Comparison of ENCODE assay signal across 9 cellular contexts in the genomic region with DNA sequence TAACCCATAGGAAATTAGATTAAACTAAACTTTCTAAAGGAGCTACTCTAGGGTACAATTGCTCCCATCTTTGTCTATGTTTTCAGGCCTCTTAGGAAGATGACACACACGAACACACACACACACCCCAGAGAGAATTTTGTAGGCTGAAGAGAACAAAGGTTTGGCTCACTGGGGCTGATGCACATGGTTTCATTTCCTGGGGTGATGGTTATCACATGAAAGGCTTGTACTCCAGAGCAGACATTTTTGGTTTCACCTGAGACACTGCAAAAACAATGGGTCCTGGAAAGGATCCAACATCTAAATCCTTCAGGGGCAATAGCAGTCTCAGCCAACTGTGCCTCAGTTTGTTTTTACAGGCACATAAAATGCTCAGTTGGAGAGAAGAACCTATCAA.
DNase-seq lines count a peak whose midpoint lies in the region; ATAC-seq and TF ChIP-seq lines count a peak whose summit lies in the region.
"Had no signal": no experiment of that assay in that cellular context is flagged by ENCODE, and none has a peak within 500 bp of the region (broad histone marks: within the 10 kb centered on the region; RNA-seq: fewer than 3 reads in every experiment).

No MANE protein-coding gene starts in this region.

- H3K27ac Mint-ChIP-seq in stimulated activated effector memory CD8-positive, alpha-beta T cell treated with anti-CD3 and anti-CD28 coated beads, Interleukin-12 subunit alpha, Interleukin-12 subunit beta, amount 100 ng/mL, for 72 hours, result peak overlapping the region; percentile 82

- H3K4me3 Mint-ChIP-seq in stimulated activated effector memory CD8-positive, alpha-beta T cell treated with anti-CD3 and anti-CD28 coated beads, Interleukin-12 subunit alpha, Interleukin-12 subunit beta, amount 100 ng/mL, for 72 hours, result peak overlapping the region; percentile 39

- peak; percentile 83 for DNase-seq in RPMI8226
- DNase-seq in activated naive CD8-positive, alpha-beta T cell treated with anti-CD3 and anti-CD28 coated beads, Interleukin-2, amount 50 U/mL, for 16 hours (ENCODE audit: low read depth, low spot score), result peak; percentile 30
- no peak for DNase-seq in stimulated activated effector memory CD8-positive, alpha-beta T cell treated with anti-CD3 and anti-CD28 coated beads, Interleukin-12 subunit alpha, Interleukin-12 subunit beta, amount 100 ng/mL, for 72 hours (ENCODE audit: low spot score in 2 of 2)
- DNase-seq in posterior cingulate gyrus, result no peak
- no peak for DNase-seq in NCI-H2081 treated with DMSO at 0.1 percent for 48 hours (lab: John Stamatoyannopoulos, UW)
- DNase-seq in right atrium auricular region (ENCODE audit: low spot score), result no peak
- DNase-seq: lower lobe of right lung, NCI-H774 had no signal

- peak; percentile 64 for ATAC-seq in GM21423 (IDR thresholded peaks at IDR 0.05; ENCODE audit: unreplicated experiment)
- ATAC-seq in stimulated activated effector memory CD8-positive, alpha-beta T cell treated with anti-CD3 and anti-CD28 coated beads, Interleukin-12 subunit alpha, Interleukin-12 subunit beta, amount 100 ng/mL, for 72 hours, result peak; percentile 92

- H3K27me3 ChIP-seq in right atrium auricular region, result no peaks in the 10 kb centered on the region

- H3K9me3 Mint-ChIP-seq in stimulated activated effector memory CD8-positive, alpha-beta T cell treated with anti-CD3 and anti-CD28 coated beads, Interleukin-12 subunit alpha, Interleukin-12 subunit beta, amount 100 ng/mL, for 72 hours, result no peaks in the 10 kb centered on the region

- H3K27ac ChIP-seq in right atrium auricular region, result no peak overlapping the region
- H3K27ac ChIP-seq: lower lobe of right lung had no signal

- no peaks in the 10 kb centered on the region for H3K4me1 ChIP-seq in right atrium auricular region
- H3K4me1 ChIP-seq: lower lobe of right lung had no signal

- intact Hi-C loops in posterior cingulate gyrus (cut with DNase I), result no loop called here

- H3K36me3 ChIP-seq in right atrium auricular region, result no peaks in the 10 kb centered on the region
- H3K36me3 ChIP-seq: lower lobe of right lung had no signal

- no peak overlapping the region for H3K4me3 ChIP-seq in right atrium auricular region
- H3K4me3 ChIP-seq: lower lobe of right lung had no signal

- H3K9me3 ChIP-seq in right atrium auricular region, result no peaks in the 10 kb centered on the region
- H3K9me3 ChIP-seq: lower lobe of right lung had no signal

- peaks cover 72% of the 10 kb centered on the region for H3K36me3 Mint-ChIP-seq in stimulated activated effector memory CD8-positive, alpha-beta T cell treated with anti-CD3 and anti-CD28 coated beads, Interleukin-12 subunit alpha, Interleukin-12 subunit beta, amount 100 ng/mL, for 72 hours

- H3K4me1 Mint-ChIP-seq in stimulated activated effector memory CD8-positive, alpha-beta T cell treated with anti-CD3 and anti-CD28 coated beads, Interleukin-12 subunit alpha, Interleukin-12 subunit beta, amount 100 ng/mL, for 72 hours, result peaks cover 42% of the 10 kb centered on the region

- TF ChIP-seq CTCF in right atrium auricular region (IDR thresholded peaks at IDR 0.05), result no peak

Comparison
In these comparisons a context has a peak if more than half of its experiments do, and no peak if none do; other contexts are left out.
1. DNase-seq: peak in RPMI8226 (single experiment) and activated naive CD8-positive, alpha-beta T cell treated with anti-CD3 and anti-CD28 coated beads, Interleukin-2, amount 50 U/mL, for 16 hours (single experiment); none in stimulated activated effector memory CD8-positive, alpha-beta T cell treated with anti-CD3 and anti-CD28 coated beads, Interleukin-12 subunit alpha, Interleukin-12 subunit beta, amount 100 ng/mL, for 72 hours (0 of 2), posterior cingulate gyrus (0 of 10), NCI-H2081 treated with DMSO at 0.1 percent for 48 hours (single experiment) and right atrium auricular region (single experiment).